10 cellular contexts compared by ENCODE assay signal in the genomic region with DNA sequence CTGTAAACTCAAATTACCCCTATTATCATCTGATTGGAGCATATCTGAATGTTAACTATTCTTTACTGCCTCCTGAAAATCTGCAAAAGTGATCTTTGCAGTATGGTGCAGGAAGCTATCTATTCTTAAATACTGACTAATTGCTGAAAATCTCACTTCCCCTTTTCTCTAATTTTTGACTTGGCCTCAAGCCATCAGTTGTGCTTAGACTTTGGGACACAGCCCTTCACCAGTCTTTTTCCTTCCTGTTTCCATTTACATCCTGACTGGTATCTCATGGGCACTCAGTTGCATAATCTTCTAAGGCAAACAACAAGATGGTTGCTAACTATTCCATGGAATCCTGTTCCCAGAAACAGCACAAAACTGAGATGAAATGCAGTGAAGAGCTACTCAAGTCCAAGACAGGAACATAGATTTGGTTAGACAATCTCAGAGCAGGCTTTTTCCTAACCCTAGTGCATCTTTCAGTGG.
DNase-seq lines count a peak whose midpoint lies in the region; ATAC-seq and TF ChIP-seq lines count a peak whose summit lies in the region.
"Had no signal": no experiment of that assay in that cellular context is flagged by ENCODE, and none has a peak within 500 bp of the region (broad histone marks: within the 10 kb centered on the region; RNA-seq: fewer than 3 reads in every experiment).

No MANE protein-coding gene starts in this region.

- H3K27ac ChIP-seq in KMS-11 = 0 out of 2 replicates have a peak overlapping the region, but pooled peaks have one; percentile 14
- H3K27ac ChIP-seq in mesendoderm (ENCODE audit: low read depth, low read length) = no peak overlapping the region

- peak; percentile 73 for ATAC-seq in GM19035 (IDR thresholded peaks at IDR 0.05; ENCODE audit: unreplicated experiment)
- peak; percentile 72 for ATAC-seq in HG02763 (IDR thresholded peaks at IDR 0.05; ENCODE audit: unreplicated experiment)
- ATAC-seq: activated naive CD8-positive, alpha-beta T cell treated with anti-CD3 and anti-CD28 coated beads, Interleukin-2, amount 50 U/mL, for 24 hours had no signal

- H3K9me3 Mint-ChIP-seq in endothelial cell (ENCODE audit: unreplicated experiment) = no peaks in the 10 kb centered on the region

- H2BK5ac ChIP-seq in mesendoderm (ENCODE audit: low read length) = no peak overlapping the region

- H3K56ac ChIP-seq in mesendoderm (ENCODE audit: low read length) = no peak overlapping the region

- H3K4me1 ChIP-seq in KMS-11 (ENCODE audit: low read depth, poor library complexity, severe bottlenecking) (peaks cover 46% of the 10 kb centered on the region), mesendoderm (ENCODE audit: control insufficient read depth, low read depth, low read length) (no peaks in the 10 kb centered on the region)

- peaks cover 9% of the 10 kb centered on the region for H3K4me1 Mint-ChIP-seq in endothelial cell (ENCODE audit: unreplicated experiment)

- no peak overlapping the region for H3K18ac ChIP-seq in mesendoderm (ENCODE audit: low read length)

- H3K79me2 ChIP-seq in KMS-11 (ENCODE audit: insufficient read depth, low read depth) (no peaks in the 10 kb centered on the region), mesendoderm (ENCODE audit: control insufficient read depth, insufficient read depth, low read length) (no peaks in the 10 kb centered on the region)

- H3K36me3 ChIP-seq in KMS-11 (ENCODE audit: insufficient read depth) (no peaks in the 10 kb centered on the region), mesendoderm (ENCODE audit: control insufficient read depth, insufficient read depth, low read length) (no peaks in the 10 kb centered on the region)

- H3K4me3 ChIP-seq in KMS-11 (IDR thresholded peaks at IDR 0.05; ENCODE audit: insufficient read depth, low read depth, low read length) = no peak overlapping the region
- no peak overlapping the region for H3K4me3 ChIP-seq in mesendoderm (ENCODE audit: low read length)

- H3K27ac Mint-ChIP-seq in endothelial cell (ENCODE audit: unreplicated experiment) = no peak overlapping the region
- H3K27ac Mint-ChIP-seq: activated naive CD8-positive, alpha-beta T cell treated with anti-CD3 and anti-CD28 coated beads, Interleukin-2, amount 50 U/mL, for 24 hours had no signal

- no peaks in the 10 kb centered on the region for H4K20me1 ChIP-seq in KMS-11 (ENCODE audit: insufficient read depth)

- H2BK120ac ChIP-seq in mesendoderm (ENCODE audit: low read depth, low read length) = no peak overlapping the region

- no peak overlapping the region for H3K9ac ChIP-seq in KMS-11
- no peak overlapping the region for H3K9ac ChIP-seq in mesendoderm (ENCODE audit: low read length)

- peak; percentile 81 for DNase-seq in pons (ENCODE audit: low spot score)
- no peak for DNase-seq in mesendoderm
- no peak for DNase-seq in endothelial cell (ENCODE audit: low spot score)
- no peak for DNase-seq in stimulated activated CD4-positive, alpha-beta T cell treated with anti-CD3 and anti-CD28 coated beads, Interleukin-15, amount 100 ng/mL, for 24 hours
- no peak for DNase-seq in stimulated activated CD4-positive, alpha-beta T cell treated with anti-CD3 and anti-CD28 coated beads, Interleukin-4, amount 100 ng/mL, for 4 hours
- DNase-seq: activated naive CD8-positive, alpha-beta T cell treated with anti-CD3 and anti-CD28 coated beads, Interleukin-2, amount 50 U/mL, for 24 hours; NCI-H146 had no signal

- H3K4ac ChIP-seq in mesendoderm (ENCODE audit: low read depth, low read length) = no peak overlapping the region

- no peaks in the 10 kb centered on the region for H3K27me3 ChIP-seq in KMS-11 (ENCODE audit: insufficient read depth, low read depth)
- no peaks in the 10 kb centered on the region for H3K27me3 ChIP-seq in mesendoderm (ENCODE audit: insufficient read depth, low read length, poor library complexity)

- H2AFZ ChIP-seq in KMS-11 (ENCODE audit: low read depth) = no peak overlapping the region

- H2AK5ac ChIP-seq in mesendoderm (ENCODE audit: low read length) = no peak overlapping the region

- H4K8ac ChIP-seq in mesendoderm (ENCODE audit: low read depth, low read length) = no peak overlapping the region

- H3K36me3 Mint-ChIP-seq in endothelial cell (ENCODE audit: low read depth, unreplicated experiment) = no peaks in the 10 kb centered on the region

- no peaks in the 10 kb centered on the region for H3K79me1 ChIP-seq in mesendoderm (ENCODE audit: low read length)

- no peak overlapping the region for H2BK15ac ChIP-seq in mesendoderm (replicated peaks; ENCODE audit: low read depth)

- no peak overlapping the region for H3K4me3 Mint-ChIP-seq in endothelial cell (ENCODE audit: unreplicated experiment)
- H3K4me3 Mint-ChIP-seq: activated naive CD8-positive, alpha-beta T cell treated with anti-CD3 and anti-CD28 coated beads, Interleukin-2, amount 50 U/mL, for 24 hours had no signal

- H3K23ac ChIP-seq in mesendoderm (ENCODE audit: low read length) = no peak overlapping the region

- no peak overlapping the region for H4K5ac ChIP-seq in mesendoderm (ENCODE audit: low read length)

- H3K4me2 ChIP-seq in KMS-11 = peak overlapping the region; percentile 55; the same call in 1 of the 2 replicates
- H3K4me2 ChIP-seq in mesendoderm (ENCODE audit: low read length) = no peak overlapping the region

- TF ChIP-seq CTCF in KMS-11 (conservative IDR thresholded peaks at IDR 0.05; ENCODE audit: low read depth, low read length) (no peak), endothelial cell (IDR thresholded peaks at IDR 0.05; ENCODE audit: unreplicated experiment) (no peak)

- no peaks in the 10 kb centered on the region for H3K27me3 Mint-ChIP-seq in endothelial cell (ENCODE audit: unreplicated experiment)
- H3K27me3 Mint-ChIP-seq: activated naive CD8-positive, alpha-beta T cell treated with anti-CD3 and anti-CD28 coated beads, Interleukin-2, amount 50 U/mL, for 24 hours had no signal
